In genomic region chr2:236852100-236852976, GRCh38 we compare ENCODE assay signal across 26 cellular contexts.
DNase-seq lines count a peak whose midpoint lies in the region; ATAC-seq, FAIRE-seq and TF ChIP-seq lines count a peak whose summit lies in the region.
"Had no signal": no experiment of that assay in that cellular context is flagged by ENCODE, and none has a peak within 500 bp of the region (broad histone marks: within the 10 kb centered on the region; RNA-seq: fewer than 3 reads in every experiment).

No MANE protein-coding gene starts in this region.

- no peak overlapping the region for H2BK5ac ChIP-seq in H1 (ENCODE audit: low read depth, low read length)

- no peak overlapping the region for H4K8ac ChIP-seq in H1 (ENCODE audit: extremely low read depth, insufficient read depth, low read length)

- CTCF ChIA-PET in H1 (lab: Charles Lee; ENCODE audit: partially characterized antibody): no interaction called here

- H2BK120ac ChIP-seq in H1 (replicated peaks; ENCODE audit: low read depth, low read length): no peak overlapping the region

- H3K36me3 Mint-ChIP-seq in astrocyte (ENCODE audit: low read depth, unreplicated experiment): peaks cover 3% of the 10 kb centered on the region
- H3K36me3 Mint-ChIP-seq: activated naive CD8-positive, alpha-beta T cell treated with anti-CD3 and anti-CD28 coated beads, Interleukin-2, amount 10 ng/mL, durations not matched to agents 7 days and 5 days; CD14-positive monocyte had no signal

- H4K20me1 ChIP-seq in astrocyte (ENCODE audit: insufficient read depth, low read length): no peaks in the 10 kb centered on the region
- H4K20me1 ChIP-seq in H1 (replicated peaks in 1 of 2; ENCODE audit: control insufficient read depth in 1 of 2, insufficient read depth in 2 of 2, low read length in 2 of 2): no peaks in the 10 kb centered on the region
- no peaks in the 10 kb centered on the region for H4K20me1 ChIP-seq in smooth muscle cell (ENCODE audit: low read depth)

- H3K4ac ChIP-seq in H1 (replicated peaks; ENCODE audit: insufficient read length, low read depth, low read length): no peak overlapping the region

- H2BK15ac ChIP-seq in H1 (ENCODE audit: low read length): no peak overlapping the region

- no peak overlapping the region for H3K56ac ChIP-seq in H1 (replicated peaks; ENCODE audit: insufficient read length, low read depth, low read length)

- H3K14ac ChIP-seq in H1 (ENCODE audit: insufficient read length): no peak overlapping the region

- TF ChIP-seq POLR2A in H1 (IDR thresholded peaks at IDR 0.05; ENCODE audit: control extremely low read depth in 1 of 2, low read depth in 2 of 2, low read length in 2 of 2): no peak

- H3K9me3 Mint-ChIP-seq in astrocyte (ENCODE audit: unreplicated experiment): peaks cover 4% of the 10 kb centered on the region
- H3K9me3 Mint-ChIP-seq: activated CD4-positive, alpha-beta memory T cell treated with anti-CD3 and anti-CD28 coated beads, Interleukin-2, amount 10 ng/mL, durations not matched to agents 7 days and 5 days; activated naive CD8-positive, alpha-beta T cell treated with anti-CD3 and anti-CD28 coated beads, Interleukin-2, amount 10 ng/mL, durations not matched to agents 7 days and 5 days had no signal

- no peak overlapping the region for H3K27ac ChIP-seq in astrocyte (ENCODE audit: low read depth, low read length)
- no peak overlapping the region for H3K27ac ChIP-seq in H1 (ENCODE audit: low read depth, low read length)
- H3K27ac ChIP-seq in smooth muscle cell (ENCODE audit: low read depth): peak overlapping the region; percentile 22
- H3K27ac ChIP-seq: brain microvascular endothelial cell, SJSA1 had no signal

- no peak overlapping the region for H2BK12ac ChIP-seq in H1 (ENCODE audit: low read depth, low read length)

- DNase-seq in astrocyte (ENCODE audit: low read depth) (no peak), H1 (ENCODE audit: low read depth in 1 of 2, low spot score in 2 of 2) (no peak), left lobe of liver (ENCODE audit: low spot score) (no peak), smooth muscle cell (lab: John Stamatoyannopoulos, UW; ENCODE audit: unreplicated experiment) (no peak), SIG-M5 treated with dmso at 0.1 percent for 504 hours (lab: John Stamatoyannopoulos, UW; ENCODE audit: unreplicated experiment) (no peak), DMS153 (lab: John Stamatoyannopoulos, UW) (no peak), midbrain (lab: John Stamatoyannopoulos, UW) (no peak)
- DNase-seq: activated CD4-positive, alpha-beta memory T cell treated with anti-CD3 and anti-CD28 coated beads, Interleukin-2, amount 10 ng/mL, durations not matched to agents 7 days and 5 days; activated effector memory CD4-positive, alpha-beta T cell treated with Interleukin-2 at 50 U/mL for 16 hours; activated naive CD8-positive, alpha-beta T cell treated with anti-CD3 and anti-CD28 coated beads, Interleukin-2, amount 10 ng/mL, durations not matched to agents 7 days and 5 days; brain microvascular endothelial cell; head of caudate nucleus; NCI-H1048; NCI-H2171 treated with DMSO at 0.1 percent for 48 hours; NCI-H526; nephron progenitor cell; posterior cingulate gyrus; T-helper 1 cell had no signal

- ATAC-seq in left lobe of liver: peak; percentile 55
- ATAC-seq: activated CD4-positive, CD25-positive, alpha-beta regulatory T cell treated with anti-CD3 and anti-CD28 coated beads, Interleukin-2, amount 50 U/mL, for 24 hours; GM12878; HCT116; Panc1 had no signal

- H3K27me3 ChIP-seq in astrocyte (ENCODE audit: insufficient read depth, low read length) (peaks cover 2% of the 10 kb centered on the region), H1 (replicated peaks in 1 of 4; ENCODE audit: control insufficient read depth in 3 of 4, extremely low read depth in 1 of 4, insufficient read depth in 3 of 4, low read length in 3 of 4) (0 out of 7 replicates have a peak, but pooled peaks cover 0 to 4% (median 0%) of the 10 kb centered on the region in 4 experiments), smooth muscle cell (ENCODE audit: low read depth) (no peaks in the 10 kb centered on the region)
- H3K27me3 ChIP-seq: brain microvascular endothelial cell, SJSA1 had no signal

- H3K27me3 Mint-ChIP-seq in astrocyte (ENCODE audit: low read depth, unreplicated experiment): peaks cover 8% of the 10 kb centered on the region
- H3K27me3 Mint-ChIP-seq: activated CD4-positive, alpha-beta memory T cell treated with anti-CD3 and anti-CD28 coated beads, Interleukin-2, amount 10 ng/mL, durations not matched to agents 7 days and 5 days had no signal

- TF ChIP-seq CTCF in astrocyte (IDR thresholded peaks at IDR 0.05; ENCODE audit: insufficient read depth, low read depth, low read length): no peak
- TF ChIP-seq CTCF in H1 (IDR thresholded peaks at IDR 0.05; ENCODE audit: control extremely low read depth in 1 of 3, insufficient read depth in 1 of 3, low read depth in 1 of 3, low read length in 3 of 3): no peak
- no peak for TF ChIP-seq CTCF in smooth muscle cell (IDR thresholded peaks at IDR 0.05; ENCODE audit: borderline replicate concordance, insufficient read depth, poor library complexity, severe bottlenecking)

- no peak for TF ChIP-seq EP300 in H1 (IDR thresholded peaks at IDR 0.05; ENCODE audit: borderline replicate concordance in 1 of 2, low read depth in 2 of 2, low read length in 2 of 2)

- TF ChIP-seq RAD21 in H1 (IDR thresholded peaks at IDR 0.05 in 1 of 2, conservative IDR thresholded peaks at IDR 0.05 in 1 of 2; ENCODE audit: low read depth in 2 of 2, low read length in 2 of 2): no peak

- no peak overlapping the region for H4K91ac ChIP-seq in H1 (replicated peaks; ENCODE audit: insufficient read length, low read length)

- no peak overlapping the region for H3K4me3 ChIP-seq in astrocyte (ENCODE audit: insufficient read depth, low read depth, low read length)
- no peak overlapping the region for H3K4me3 ChIP-seq in H1 (ENCODE audit: extremely low read depth in 1 of 4, insufficient read depth in 2 of 4, low read depth in 3 of 4, low read length in 4 of 4)
- no peak overlapping the region for H3K4me3 ChIP-seq in smooth muscle cell
- H3K4me3 ChIP-seq: GM12878, SJSA1 had no signal

- no peak for FAIRE-seq in astrocyte (lab: Jason Lieb, UNC)
- no peak for FAIRE-seq in H1 (lab: Jason Lieb, UNC)
- FAIRE-seq: colon, endometrium, GM12878 had no signal

- H3K4me1 ChIP-seq in astrocyte (ENCODE audit: insufficient read depth, low read length): no peaks in the 10 kb centered on the region
- peaks cover 9 to 27% (median 15%) of the 10 kb centered on the region in 4 experiments for H3K4me1 ChIP-seq in H1 (replicated peaks in 1 of 4; ENCODE audit: control insufficient read depth in 3 of 4, insufficient read depth in 4 of 4, low read length in 3 of 4)
- peaks cover 24% of the 10 kb centered on the region for H3K4me1 ChIP-seq in smooth muscle cell (ENCODE audit: low read depth)
- H3K4me1 ChIP-seq: SJSA1 had no signal

- H3K4me1 Mint-ChIP-seq in astrocyte (ENCODE audit: low read depth, unreplicated experiment): peaks cover 5% of the 10 kb centered on the region
- H3K4me1 Mint-ChIP-seq: activated CD4-positive, alpha-beta memory T cell treated with anti-CD3 and anti-CD28 coated beads, Interleukin-2, amount 10 ng/mL, durations not matched to agents 7 days and 5 days; activated naive CD8-positive, alpha-beta T cell treated with anti-CD3 and anti-CD28 coated beads, Interleukin-2, amount 10 ng/mL, durations not matched to agents 7 days and 5 days had no signal

- H3K9ac ChIP-seq in astrocyte (ENCODE audit: low read length) (no peak overlapping the region), H1 (replicated peaks in 1 of 4; ENCODE audit: extremely low read depth in 1 of 4, low read depth in 3 of 4, low read length in 3 of 4) (no peak overlapping the region), smooth muscle cell (ENCODE audit: low read depth) (no peak overlapping the region)

- H3K23me2 ChIP-seq in H1 (ENCODE audit: low read depth, low read length): no peaks in the 10 kb centered on the region

- no peak overlapping the region for H3K23ac ChIP-seq in H1 (ENCODE audit: insufficient read length)

- H3K4me3 Mint-ChIP-seq in astrocyte (ENCODE audit: unreplicated experiment): peak overlapping the region; percentile 30
- H3K4me3 Mint-ChIP-seq: activated CD4-positive, alpha-beta memory T cell treated with anti-CD3 and anti-CD28 coated beads, Interleukin-2, amount 10 ng/mL, durations not matched to agents 7 days and 5 days; activated naive CD8-positive, alpha-beta T cell treated with anti-CD3 and anti-CD28 coated beads, Interleukin-2, amount 10 ng/mL, durations not matched to agents 7 days and 5 days; CD14-positive monocyte; nephron progenitor cell had no signal

- H3K79me2 ChIP-seq in astrocyte (ENCODE audit: insufficient read depth, low read length) (no peaks in the 10 kb centered on the region), H1 (ENCODE audit: control insufficient read depth in 1 of 2, insufficient read depth in 2 of 2, low read length in 2 of 2) (no peaks in the 10 kb centered on the region), smooth muscle cell (ENCODE audit: low read depth) (no peaks in the 10 kb centered on the region)

- H3K27ac Mint-ChIP-seq in astrocyte (ENCODE audit: unreplicated experiment): peak overlapping the region; percentile 70
- H3K27ac Mint-ChIP-seq: activated CD4-positive, alpha-beta memory T cell treated with anti-CD3 and anti-CD28 coated beads, Interleukin-2, amount 10 ng/mL, durations not matched to agents 7 days and 5 days; activated naive CD8-positive, alpha-beta T cell treated with anti-CD3 and anti-CD28 coated beads, Interleukin-2, amount 10 ng/mL, durations not matched to agents 7 days and 5 days; nephron progenitor cell had no signal

- H3K18ac ChIP-seq in H1 (ENCODE audit: extremely low read depth, low read length): no peak overlapping the region; the same call in 1 of the 2 replicates

- POLR2A ChIA-PET in H1 (lab: Charles Lee; ENCODE audit: partially characterized antibody): interaction anchor here (0.7 kb wide), 1 partner anchor 144 kb away, joined by 3 read pairs; no protein-coding TSS in a partner anchor

- no peak overlapping the region for H4K5ac ChIP-seq in H1 (ENCODE audit: insufficient read length, low read depth, low read length)

- no peak overlapping the region for H2AK5ac ChIP-seq in H1 (ENCODE audit: low read depth, low read length)

- 90% methylated on average over 17 of the region's 17 CpGs; no CpG with 5 or more reads in 1 of the 2 experiments for whole genome bisulfite sequencing in H1 (ENCODE audit: extremely low coverage in 1 of 2, insufficient coverage in 1 of 2, insufficient read length in 1 of 2, insufficient replicate concordance in 2 of 2, low coverage in 1 of 2, low lambda C conversion rate in 2 of 2, missing lambda C conversion rate in 1 of 2), 2 experiments
- WGBS in smooth muscle cell (ENCODE audit: low lambda C conversion rate): 60% methylated on average over 17 of the region's 17 CpGs

- H2BK20ac ChIP-seq in H1 (ENCODE audit: low read length): no peak overlapping the region

- H3K36me3 ChIP-seq in astrocyte (ENCODE audit: insufficient read depth, low read length) (no peaks in the 10 kb centered on the region), H1 (ENCODE audit: control insufficient read depth in 2 of 4, insufficient read depth in 4 of 4, low read length in 3 of 4) (no peaks in the 10 kb centered on the region), smooth muscle cell (ENCODE audit: low read depth) (no peaks in the 10 kb centered on the region)
- H3K36me3 ChIP-seq: brain microvascular endothelial cell, SJSA1 had no signal

- no peaks in the 10 kb centered on the region for H3K79me1 ChIP-seq in H1 (ENCODE audit: low read depth, low read length)

- no peak overlapping the region for H3K4me2 ChIP-seq in astrocyte (ENCODE audit: low read length)
- no peak overlapping the region for H3K4me2 ChIP-seq in H1 (ENCODE audit: insufficient read depth in 1 of 2, low read depth in 2 of 2, low read length in 2 of 2)
- H3K4me2 ChIP-seq in smooth muscle cell: peak overlapping the region; percentile 57

- H2AFZ ChIP-seq in astrocyte (ENCODE audit: low read depth, low read length) (no peak overlapping the region), H1 (ENCODE audit: low read length) (no peak overlapping the region), smooth muscle cell (ENCODE audit: low read depth) (no peak overlapping the region)

- H3K9me3 ChIP-seq in astrocyte (ENCODE audit: insufficient read depth, low read depth, low read length) (no peaks in the 10 kb centered on the region), H1 (ENCODE audit: insufficient read depth in 2 of 2, low read depth in 1 of 2, low read length in 1 of 2) (peaks cover 6 to 10% of the 10 kb centered on the region in 2 experiments; a peak in 2 of 4 replicates), smooth muscle cell (replicated peaks; ENCODE audit: low read depth) (no peaks in the 10 kb centered on the region)
- H3K9me3 ChIP-seq: SJSA1 had no signal

- peaks cover 7% of the 10 kb centered on the region for H3F3A ChIP-seq in smooth muscle cell (ENCODE audit: low read depth)
